In genomic region chr4:48375651-48376291, GRCh38 we compare ENCODE assay signal across 9 cellular contexts. TPM values are rescaled to one million over a fixed set of nuclear protein-coding genes. Genes with fewer than 3 reads are reported as not detected.
DNase-seq lines count a peak whose midpoint lies in the region; ATAC-seq and TF ChIP-seq lines count a peak whose summit lies in the region.
"Had no signal": no experiment of that assay in that cellular context is flagged by ENCODE, and none has a peak within 500 bp of the region (broad histone marks: within the 10 kb centered on the region; RNA-seq: fewer than 3 reads in every experiment).

No MANE protein-coding gene starts in this region.

- H3K9me3 ChIP-seq in CD8-positive, alpha-beta memory T cell (ENCODE audit: low read length): no peaks in the 10 kb centered on the region

- peaks cover 4% of the 10 kb centered on the region for H3K4me1 ChIP-seq in CD8-positive, alpha-beta memory T cell (ENCODE audit: insufficient read depth, low read length)

- peaks cover 33 to 51% (median 40%) of the 10 kb centered on the region in 3 donors for H3K4me1 Mint-ChIP-seq in CD8-positive, alpha-beta memory T cell
- H3K4me1 Mint-ChIP-seq in effector memory CD8-positive, alpha-beta T cell (ENCODE audit: low read depth in 2 of 2): peaks cover 6 to 24% of the 10 kb centered on the region in 2 donors
- peaks cover under 1% of the 10 kb centered on the region for H3K4me1 Mint-ChIP-seq in activated CD8-positive, alpha-beta memory T cell treated with anti-CD3 and anti-CD28 coated beads, Interleukin-2, amount 10 ng/mL, durations not matched to agents 7 days and 5 days

- CTCF ChIA-PET in CD8-positive, alpha-beta memory T cell (lab: Charles Lee): no interaction called here
- CTCF ChIA-PET in activated CD8-positive, alpha-beta memory T cell treated with anti-CD3 and anti-CD28 coated beads, Interleukin-2, amount 10 ng/mL, durations not matched to agents 7 days and 5 days (lab: Charles Lee): no interaction called here

- POLR2A ChIA-PET in CD8-positive, alpha-beta memory T cell (lab: Charles Lee): no interaction called here

- no peaks in the 10 kb centered on the region for H3K36me3 ChIP-seq in CD8-positive, alpha-beta memory T cell (ENCODE audit: insufficient read depth, low read length)

- no peaks in the 10 kb centered on the region for H3K27me3 ChIP-seq in CD8-positive, alpha-beta memory T cell (ENCODE audit: insufficient read depth, low read length, poor library complexity, severe bottlenecking)

- H3K27me3 Mint-ChIP-seq in CD8-positive, alpha-beta memory T cell: no peaks in the 10 kb centered on the region
- no peaks in the 10 kb centered on the region for H3K27me3 Mint-ChIP-seq in effector memory CD8-positive, alpha-beta T cell
- no peaks in the 10 kb centered on the region for H3K27me3 Mint-ChIP-seq in activated CD8-positive, alpha-beta memory T cell treated with anti-CD3 and anti-CD28 coated beads, Interleukin-2, amount 10 ng/mL, durations not matched to agents 7 days and 5 days

- peaks cover 0 to 46% (median 13%) of the 10 kb centered on the region in 3 donors for H3K36me3 Mint-ChIP-seq in CD8-positive, alpha-beta memory T cell
- peaks cover 7% of the 10 kb centered on the region for H3K36me3 Mint-ChIP-seq in effector memory CD8-positive, alpha-beta T cell (ENCODE audit: insufficient read depth)
- H3K36me3 Mint-ChIP-seq in activated CD8-positive, alpha-beta memory T cell treated with anti-CD3 and anti-CD28 coated beads, Interleukin-2, amount 10 ng/mL, durations not matched to agents 7 days and 5 days: peaks cover 11% of the 10 kb centered on the region

- H3K27ac ChIP-seq in CD8-positive, alpha-beta memory T cell (ENCODE audit: low read depth, low read length): no peak overlapping the region

- ATAC-seq in omental fat pad (ENCODE audit: low FRiP score) (peak; percentile 10), HG03095 (IDR thresholded peaks at IDR 0.05; ENCODE audit: unreplicated experiment) (no peak)
- ATAC-seq in effector memory CD8-positive, alpha-beta T cell (replicated peaks): no peak
- ATAC-seq in activated CD8-positive, alpha-beta memory T cell treated with anti-CD3 and anti-CD28 coated beads, Interleukin-2, amount 10 ng/mL, durations not matched to agents 7 days and 5 days: no peak
- ATAC-seq: GM12878 had no signal

- DNase-seq in DMS53 treated with DMSO at 0.1 percent for 48 hours (lab: John Stamatoyannopoulos, UW; ENCODE audit: unreplicated experiment) (peak; percentile 99), NCI-H2081 treated with DMSO at 0.1 percent for 48 hours (lab: John Stamatoyannopoulos, UW) (peak; percentile 56), cardiac fibroblast (ENCODE audit: low read depth in 2 of 2) (peak; percentile 76 to 88), omental fat pad (ENCODE audit: low spot score) (no peak)
- no peak for DNase-seq in CD8-positive, alpha-beta memory T cell
- DNase-seq in effector memory CD8-positive, alpha-beta T cell: no peak
- DNase-seq in activated CD8-positive, alpha-beta memory T cell treated with anti-CD3 and anti-CD28 coated beads, Interleukin-2, amount 10 ng/mL, durations not matched to agents 7 days and 5 days: no peak

- H3K4me3 Mint-ChIP-seq in CD8-positive, alpha-beta memory T cell: no peak overlapping the region
- no peak overlapping the region for H3K4me3 Mint-ChIP-seq in effector memory CD8-positive, alpha-beta T cell
- H3K4me3 Mint-ChIP-seq in activated CD8-positive, alpha-beta memory T cell treated with anti-CD3 and anti-CD28 coated beads, Interleukin-2, amount 10 ng/mL, durations not matched to agents 7 days and 5 days: no peak overlapping the region

- no peak overlapping the region for H3K4me3 ChIP-seq in cardiac fibroblast (replicated peaks in 1 of 2; ENCODE audit: low read depth in 2 of 2, low read length in 2 of 2)
- no peak overlapping the region for H3K4me3 ChIP-seq in CD8-positive, alpha-beta memory T cell (ENCODE audit: low read length)
- H3K4me3 ChIP-seq: GM12878 had no signal

- no peaks in the 10 kb centered on the region for H3K9me3 Mint-ChIP-seq in CD8-positive, alpha-beta memory T cell
- H3K9me3 Mint-ChIP-seq in effector memory CD8-positive, alpha-beta T cell: no peaks in the 10 kb centered on the region
- no peaks in the 10 kb centered on the region for H3K9me3 Mint-ChIP-seq in activated CD8-positive, alpha-beta memory T cell treated with anti-CD3 and anti-CD28 coated beads, Interleukin-2, amount 10 ng/mL, durations not matched to agents 7 days and 5 days (ENCODE audit: low read depth)

- H3K27ac Mint-ChIP-seq in CD8-positive, alpha-beta memory T cell: peak overlapping the region in 4 of 8 donors; percentile 4 to 48 (median 22)
- peak overlapping the region in 1 of 2 donors; percentile 23 for H3K27ac Mint-ChIP-seq in effector memory CD8-positive, alpha-beta T cell
- H3K27ac Mint-ChIP-seq in activated CD8-positive, alpha-beta memory T cell treated with anti-CD3 and anti-CD28 coated beads, Interleukin-2, amount 10 ng/mL, durations not matched to agents 7 days and 5 days: no peak overlapping the region

- TF ChIP-seq CTCF in cardiac fibroblast (IDR thresholded peaks at IDR 0.05; ENCODE audit: low read depth, low read length): no peak
- TF ChIP-seq CTCF in omental fat pad (IDR thresholded peaks at IDR 0.05): no peak

RNA-seq across cellular contexts. Expression of gene SLAIN2, which starts 34.4 kb away (rescaled TPM):
- total RNA-seq in omental fat pad: 10 to 100 TPM; 27.7 to 92.6 (median 57.4) TPM
- 10 to 100 TPM; 72.2 to 86.8 TPM for total RNA-seq in CD8-positive, alpha-beta memory T cell
- polyA plus RNA-seq in CD8-positive, alpha-beta memory T cell: 26.4 TPM
- total RNA-seq in activated CD8-positive, alpha-beta memory T cell treated with anti-CD3 and anti-CD28 coated beads, Interleukin-2, amount 10 ng/mL, durations not matched to agents 7 days and 5 days: 10 to 100 TPM; 55.3 to 61.6 TPM

Comparison
In these comparisons a context has a peak if more than half of its experiments do, and no peak if none do; other contexts are left out.
1. DNase-seq: peak in DMS53 treated with DMSO at 0.1 percent for 48 hours (single experiment), NCI-H2081 treated with DMSO at 0.1 percent for 48 hours (single experiment) and cardiac fibroblast (2 of 2); none in omental fat pad (single experiment), CD8-positive, alpha-beta memory T cell (0 of 5), effector memory CD8-positive, alpha-beta T cell (0 of 3) and activated CD8-positive, alpha-beta memory T cell treated with anti-CD3 and anti-CD28 coated beads, Interleukin-2, amount 10 ng/mL, durations not matched to agents 7 days and 5 days (single experiment).